In the genomic region with DNA sequence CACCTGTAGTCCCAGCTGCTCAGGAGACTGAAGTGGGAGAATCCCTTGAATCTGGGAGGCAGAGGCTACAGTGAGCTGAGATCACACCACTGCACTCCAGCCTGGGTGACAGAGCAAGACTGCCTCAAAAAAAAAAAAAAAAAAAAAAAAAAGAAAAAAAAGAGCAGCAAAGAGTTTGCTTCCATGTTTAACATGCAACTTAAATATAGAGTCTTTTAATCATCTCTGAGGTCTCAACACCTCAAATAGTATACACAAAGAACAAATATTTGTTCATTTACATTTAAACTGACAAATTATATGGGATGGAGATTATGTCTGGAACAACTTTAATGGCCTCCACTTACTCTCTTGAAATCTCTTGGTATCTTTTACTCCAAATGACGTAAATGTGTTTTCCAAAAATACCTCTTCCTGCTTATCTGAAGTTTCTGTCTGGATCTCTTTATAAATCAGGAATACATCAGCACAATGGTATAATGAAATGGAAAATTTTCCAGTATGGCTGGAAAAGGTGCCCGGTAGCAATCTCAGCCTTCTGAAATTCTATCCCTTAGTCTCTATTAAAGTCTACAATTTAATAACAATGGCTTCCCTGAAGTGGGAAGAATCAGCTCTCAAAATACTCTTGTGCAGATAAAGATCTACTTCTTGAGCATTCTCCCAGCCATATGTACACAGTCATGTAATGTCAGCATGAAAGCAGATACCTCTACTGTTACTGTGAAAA, we compare ENCODE assay signal across 21 cellular contexts.
DNase-seq lines count a peak whose midpoint lies in the region; TF ChIP-seq lines count a peak whose summit lies in the region.
"Had no signal": no experiment of that assay in that cellular context is flagged by ENCODE, and none has a peak within 500 bp of the region (broad histone marks: within the 10 kb centered on the region; RNA-seq: fewer than 3 reads in every experiment).

No MANE protein-coding gene starts in this region.

- TF ChIP-seq CTCF in HEK293 (tag by site-specific recombination; IDR thresholded peaks at IDR 0.05) (no peak), VCaP (conservative IDR thresholded peaks at IDR 0.05) (no peak), sigmoid colon (IDR thresholded peaks at IDR 0.05) (no peak)

- WGBS in sigmoid colon, 2 donors, result 81 to 85% methylated on average over 2 of the region's 2 CpGs

- H3K4me3 ChIP-seq in HEK293 (ENCODE audit: low read depth, low read length) (no peak overlapping the region), sigmoid colon (no peak overlapping the region)
- H3K4me3 ChIP-seq: A549; BLaER1 treated with 17β-estradiol and CSF1 and Interleukin-3, amounts not matched to agents 10 nM and 100 nM had no signal

- no peak for TF ChIP-seq POLR2A in sigmoid colon (IDR thresholded peaks at IDR 0.05)

- no peak for TF ChIP-seq EP300 in sigmoid colon (IDR thresholded peaks at IDR 0.05)

- H3K9me3 ChIP-seq in HEK293 (ENCODE audit: control insufficient read depth, insufficient read depth, low read depth, low read length), result no peaks in the 10 kb centered on the region
- no peaks in the 10 kb centered on the region for H3K9me3 ChIP-seq in sigmoid colon
- H3K9me3 ChIP-seq: A549; BLaER1 treated with 17β-estradiol and CSF1 and Interleukin-3, amounts not matched to agents 10 nM and 100 nM had no signal

- intact Hi-C loops in sigmoid colon (cut with DNase I), result no loop called here

- no peak overlapping the region; the same call in 1 of the 2 replicates for H3K27ac ChIP-seq in HEK293 (ENCODE audit: extremely low read depth, low read depth, low read length)
- H3K27ac ChIP-seq in VCaP, result peak overlapping the region; percentile 83
- H3K27ac ChIP-seq in sigmoid colon, result no peak overlapping the region
- H3K27ac ChIP-seq: A549; BLaER1 treated with 17β-estradiol and CSF1 and Interleukin-3, amounts not matched to agents 10 nM and 100 nM; HL-60; KMS-11 had no signal

- H3K36me3 ChIP-seq in HEK293 (ENCODE audit: control insufficient read depth in 2 of 2, insufficient read depth in 1 of 2, low read length in 2 of 2) (no peaks in the 10 kb centered on the region), sigmoid colon (no peaks in the 10 kb centered on the region)
- H3K36me3 ChIP-seq: BLaER1 treated with 17β-estradiol and CSF1 and Interleukin-3, amounts not matched to agents 10 nM and 100 nM had no signal

- CTCF ChIA-PET in HEK293 (lab: Yijun Ruan, JAX), result no interaction called here

- no peaks in the 10 kb centered on the region for H3K27me3 ChIP-seq in sigmoid colon
- H3K27me3 ChIP-seq: BLaER1 treated with 17β-estradiol and CSF1 and Interleukin-3, amounts not matched to agents 10 nM and 100 nM had no signal

- POLR2A ChIA-PET in HEK293 (lab: Yijun Ruan, JAX), result no interaction called here

- H3K4me1 ChIP-seq in HEK293 (ENCODE audit: control insufficient read depth, insufficient read depth, low read length) (peaks cover 7% of the 10 kb centered on the region; the same call in 1 of the 2 replicates), sigmoid colon (no peaks in the 10 kb centered on the region)
- H3K4me1 ChIP-seq: A549 had no signal

- DNase-seq in NCI-H1417 (lab: John Stamatoyannopoulos, UW) (peak in 2 of 3 experiments; percentile 10 to 82), NCI-H1417 treated with DMSO at 0.1 percent for 48 hours (lab: John Stamatoyannopoulos, UW) (no peak), NCI-H187 treated with DMSO at 0.1 percent for 48 hours (lab: John Stamatoyannopoulos, UW) (peak; percentile 41), sigmoid colon (no peak), DMS153 treated with DMSO at 0.1 percent for 48 hours (lab: John Stamatoyannopoulos, UW; ENCODE audit: unreplicated experiment) (no peak)
- DNase-seq: AML-193; CD4-positive, alpha-beta T cell; NCI-H1048; NCI-H2081 treated with DMSO at 0.1 percent for 48 hours; NCI-H345; NCI-H524 treated with DMSO at 0.1 percent for 48 hours; NCI-H82; NK-92 treated with Interleukin-12 subunit alpha and Interleukin-12 subunit beta, amount 100 ng/mL, for 24 hours; PC-3; T-helper 17 cell had no signal

TF ChIP-seq in HEK293, 187 proteins besides CTCF, POLR2A, EP300 and RAD21 (continues in another document):
- TF ChIP-seq, protein P1, sequence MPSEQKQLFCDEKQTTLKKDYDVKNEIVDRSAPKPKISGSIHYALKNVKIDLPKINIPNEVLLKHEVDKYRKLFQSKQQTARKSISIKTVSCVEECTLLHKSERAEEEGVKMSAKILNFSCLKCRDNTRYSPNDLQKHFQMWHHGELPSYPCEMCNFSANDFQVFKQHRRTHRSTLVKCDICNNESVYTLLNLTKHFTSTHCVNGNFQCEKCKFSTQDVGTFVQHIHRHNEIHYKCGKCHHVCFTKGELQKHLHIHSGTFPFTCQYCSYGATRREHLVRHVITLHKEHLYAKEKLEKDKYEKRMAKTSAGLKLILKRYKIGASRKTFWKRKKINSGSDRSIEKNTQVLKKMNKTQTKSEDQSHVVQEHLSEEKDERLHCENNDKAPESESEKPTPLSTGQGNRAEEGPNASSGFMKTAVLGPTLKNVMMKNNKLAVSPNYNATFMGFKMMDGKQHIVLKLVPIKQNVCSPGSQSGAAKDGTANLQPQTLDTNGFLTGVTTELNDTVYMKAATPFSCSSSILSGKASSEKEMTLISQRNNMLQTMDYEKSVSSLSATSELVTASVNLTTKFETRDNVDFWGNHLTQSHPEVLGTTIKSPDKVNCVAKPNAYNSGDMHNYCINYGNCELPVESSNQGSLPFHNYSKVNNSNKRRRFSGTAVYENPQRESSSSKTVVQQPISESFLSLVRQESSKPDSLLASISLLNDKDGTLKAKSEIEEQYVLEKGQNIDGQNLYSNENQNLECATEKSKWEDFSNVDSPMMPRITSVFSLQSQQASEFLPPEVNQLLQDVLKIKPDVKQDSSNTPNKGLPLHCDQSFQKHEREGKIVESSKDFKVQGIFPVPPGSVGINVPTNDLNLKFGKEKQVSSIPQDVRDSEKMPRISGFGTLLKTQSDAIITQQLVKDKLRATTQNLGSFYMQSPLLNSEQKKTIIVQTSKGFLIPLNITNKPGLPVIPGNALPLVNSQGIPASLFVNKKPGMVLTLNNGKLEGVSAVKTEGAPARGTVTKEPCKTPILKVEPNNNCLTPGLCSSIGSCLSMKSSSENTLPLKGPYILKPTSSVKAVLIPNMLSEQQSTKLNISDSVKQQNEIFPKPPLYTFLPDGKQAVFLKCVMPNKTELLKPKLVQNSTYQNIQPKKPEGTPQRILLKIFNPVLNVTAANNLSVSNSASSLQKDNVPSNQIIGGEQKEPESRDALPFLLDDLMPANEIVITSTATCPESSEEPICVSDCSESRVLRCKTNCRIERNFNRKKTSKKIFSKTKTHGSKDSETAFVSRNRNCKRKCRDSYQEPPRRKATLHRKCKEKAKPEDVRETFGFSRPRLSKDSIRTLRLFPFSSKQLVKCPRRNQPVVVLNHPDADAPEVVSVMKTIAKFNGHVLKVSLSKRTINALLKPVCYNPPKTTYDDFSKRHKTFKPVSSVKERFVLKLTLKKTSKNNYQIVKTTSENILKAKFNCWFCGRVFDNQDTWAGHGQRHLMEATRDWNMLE (tag by site-specific recombination; conservative IDR thresholded peaks at IDR 0.05; ENCODE audit: low read depth), result 0 out of 2 replicates have a peak, but pooled peaks have one; percentile 8
- TF ChIP-seq ZNF600 (tag by site-specific recombination; IDR thresholded peaks at IDR 0.05), result no peak
- TF ChIP-seq ZNF571 (tag by site-specific recombination; IDR thresholded peaks at IDR 0.05), result no peak
- peak; percentile 47; the same call in 1 of the 2 replicates for TF ChIP-seq ZEB2 (tag by site-specific recombination; IDR thresholded peaks at IDR 0.05)
- TF ChIP-seq OSR2 (tag by site-specific recombination; IDR thresholded peaks at IDR 0.05), result peak; percentile 96
- peak; percentile 93 for TF ChIP-seq FEZF1 (tag by site-specific recombination; IDR thresholded peaks at IDR 0.05)
- TF ChIP-seq KLF8 (tag by site-specific recombination; IDR thresholded peaks at IDR 0.05), result peak; percentile 28; the same call in 1 of the 2 replicates
- TF ChIP-seq ZNF843 (tag by site-specific recombination; IDR thresholded peaks at IDR 0.05), result peak; percentile 86
- TF ChIP-seq, protein P2, sequence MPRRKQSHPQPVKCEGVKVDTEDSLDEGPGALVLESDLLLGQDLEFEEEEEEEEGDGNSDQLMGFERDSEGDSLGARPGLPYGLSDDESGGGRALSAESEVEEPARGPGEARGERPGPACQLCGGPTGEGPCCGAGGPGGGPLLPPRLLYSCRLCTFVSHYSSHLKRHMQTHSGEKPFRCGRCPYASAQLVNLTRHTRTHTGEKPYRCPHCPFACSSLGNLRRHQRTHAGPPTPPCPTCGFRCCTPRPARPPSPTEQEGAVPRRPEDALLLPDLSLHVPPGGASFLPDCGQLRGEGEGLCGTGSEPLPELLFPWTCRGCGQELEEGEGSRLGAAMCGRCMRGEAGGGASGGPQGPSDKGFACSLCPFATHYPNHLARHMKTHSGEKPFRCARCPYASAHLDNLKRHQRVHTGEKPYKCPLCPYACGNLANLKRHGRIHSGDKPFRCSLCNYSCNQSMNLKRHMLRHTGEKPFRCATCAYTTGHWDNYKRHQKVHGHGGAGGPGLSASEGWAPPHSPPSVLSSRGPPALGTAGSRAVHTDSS (tag by site-specific recombination; IDR thresholded peaks at IDR 0.05), result peak; percentile 15; the same call in 1 of the 2 replicates
- TF ChIP-seq ZNF391 (tag by site-specific recombination; IDR thresholded peaks at IDR 0.05; ENCODE audit: borderline replicate concordance, low read depth), result peak; percentile 17; the same call in 1 of the 2 replicates
- TF ChIP-seq ZNF629 (tag by site-specific recombination; IDR thresholded peaks at IDR 0.05), result peak; percentile 85
- TF ChIP-seq ZNF416 (tag by site-specific recombination; IDR thresholded peaks at IDR 0.05), result no peak
- TF ChIP-seq ZNF2 (tag by site-specific recombination; IDR thresholded peaks at IDR 0.05), result 0 out of 2 replicates have a peak, but pooled peaks have one; percentile 4
- peak; percentile 42; the same call in 1 of the 2 replicates for TF ChIP-seq ZBTB20 (tag by site-specific recombination; IDR thresholded peaks at IDR 0.05)
- TF ChIP-seq ZNF362 (tag by site-specific recombination; IDR thresholded peaks at IDR 0.05), result peak; percentile 85
- TF ChIP-seq ZFHX2 (tag by site-specific recombination; conservative IDR thresholded peaks at IDR 0.05), result no peak
- peak; percentile 51 for TF ChIP-seq SETDB1 (IDR thresholded peaks at IDR 0.05; ENCODE audit: insufficient read length, low read length)
- TF ChIP-seq ZNF133 (tag by site-specific recombination; IDR thresholded peaks at IDR 0.05), result no peak

Comparison
In these comparisons a context has a peak if more than half of its experiments do, and no peak if none do; other contexts are left out.
1. DNase-seq: peak in NCI-H1417 (2 of 3) and NCI-H187 treated with DMSO at 0.1 percent for 48 hours (single experiment); none in NCI-H1417 treated with DMSO at 0.1 percent for 48 hours (single experiment), sigmoid colon (single experiment) and DMS153 treated with DMSO at 0.1 percent for 48 hours (single experiment).